Comparison of ENCODE assay signal across 8 cellular contexts in the genomic region with DNA sequence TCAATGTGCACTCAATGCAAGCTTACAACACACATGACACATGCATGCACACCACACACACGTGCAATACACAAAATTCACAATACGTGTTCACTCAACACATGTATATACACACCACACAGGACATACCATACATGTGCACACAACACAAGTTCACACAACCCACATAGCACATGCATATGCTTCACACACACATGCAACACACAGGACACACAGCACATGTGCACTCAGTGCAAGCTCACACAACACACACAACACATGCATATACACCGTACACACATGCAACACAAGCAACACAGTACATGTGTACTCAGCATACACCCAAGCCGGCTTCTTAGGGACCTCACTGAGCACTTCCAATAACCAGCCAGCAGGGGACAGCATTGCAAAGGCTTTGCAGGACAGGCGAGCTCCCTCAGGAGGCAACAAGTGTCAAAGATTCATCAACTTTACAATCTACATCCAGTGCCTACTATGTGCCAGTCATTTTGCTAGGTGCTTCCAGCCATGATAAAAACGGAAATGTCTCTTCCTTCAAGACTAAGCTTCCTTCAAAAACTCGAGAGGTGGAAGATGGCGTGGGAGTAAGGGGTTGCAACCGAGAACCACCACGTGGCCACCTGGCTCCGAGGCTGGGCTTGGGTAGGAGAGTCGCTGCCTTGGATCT.
DNase-seq lines count a peak whose midpoint lies in the region; ATAC-seq and TF ChIP-seq lines count a peak whose summit lies in the region.

No MANE protein-coding gene starts in this region.

- H3K4me1 ChIP-seq in osteoblast (ENCODE audit: insufficient read depth, low read length) (peaks cover 19% of the 10 kb centered on the region), thyroid gland (peaks cover 7 to 50% of the 10 kb centered on the region in 2 donors)

- DNase-seq in COLO829 (ENCODE audit: low spot score) (peak; percentile 72), HUDEP-2 (lab: John Stamatoyannopoulos, UW; ENCODE audit: unreplicated experiment in 76 of 76) (peak in 69 of 76 experiments; percentile 2 to 74 (median 43)), SHP77 (lab: John Stamatoyannopoulos, UW) (peak; percentile 63 to 64), foreskin melanocyte (peak; percentile 52), osteoblast (ENCODE audit: insufficient read length, low spot score, missing footprints) (peak; percentile 88), thyroid gland (peak; percentile 80 to 82)
- peak; percentile 73 for DNase-seq in activated T-helper 2 cell treated with anti-CD3 and anti-CD28 coated beads, Interferon-gamma antibody, Interleukin-2, Interleukin-4, amounts not matched to agents 10 μg/mL and 5 μg/mL and 100 μg/mL, durations not matched to agents 14 hours and 24 hours and 36 hours (ENCODE audit: low spot score)

- intact Hi-C loops in activated T-helper 2 cell treated with anti-CD3 and anti-CD28 coated beads, Interferon-gamma antibody, Interleukin-2, Interleukin-4, amounts not matched to agents 10 μg/mL and 5 μg/mL and 100 μg/mL, durations not matched to agents 14 hours and 24 hours and 36 hours (cut with micrococcal nuclease) = loop anchor here (1.0 to 2.0 kb wide), 4 partner anchors 29 to 387 kb away; no protein-coding TSS in a partner anchor
- intact Hi-C loops in thyroid gland (cut with DNase I) = no loop called here

- no peak overlapping the region for H3K4me2 ChIP-seq in osteoblast (ENCODE audit: insufficient read depth, low read length)

- H3K27ac ChIP-seq in osteoblast (ENCODE audit: low read depth, low read length) (no peak overlapping the region), thyroid gland (no peak overlapping the region)

- H3K27me3 ChIP-seq in osteoblast (ENCODE audit: insufficient read depth, low read length) = peaks cover 12% of the 10 kb centered on the region
- no peaks in the 10 kb centered on the region for H3K27me3 ChIP-seq in thyroid gland

- H3K9me3 ChIP-seq in osteoblast (ENCODE audit: low read depth, low read length) (no peaks in the 10 kb centered on the region), thyroid gland (no peaks in the 10 kb centered on the region)

- H3K4me3 Mint-ChIP-seq in activated T-helper 2 cell treated with anti-CD3 and anti-CD28 coated beads, Interferon-gamma antibody, Interleukin-2, Interleukin-4, amounts not matched to agents 10 μg/mL and 5 μg/mL and 100 μg/mL, durations not matched to agents 14 hours and 24 hours and 36 hours (ENCODE audit: low read depth) = no peak overlapping the region

- H3K9me3 Mint-ChIP-seq in activated T-helper 2 cell treated with anti-CD3 and anti-CD28 coated beads, Interferon-gamma antibody, Interleukin-2, Interleukin-4, amounts not matched to agents 10 μg/mL and 5 μg/mL and 100 μg/mL, durations not matched to agents 14 hours and 24 hours and 36 hours = no peaks in the 10 kb centered on the region

- ATAC-seq in GM19463 (IDR thresholded peaks at IDR 0.05; ENCODE audit: unreplicated experiment) = peak; percentile 75

- TF ChIP-seq POLR2A in thyroid gland (IDR thresholded peaks at IDR 0.05) = no peak

- TF ChIP-seq CTCF in osteoblast (IDR thresholded peaks at IDR 0.05; ENCODE audit: extremely low read depth, low read depth, low read length) = peak; percentile 100
- TF ChIP-seq CTCF in thyroid gland (IDR thresholded peaks at IDR 0.05) = peak; percentile 85 to 99 (median 98)

- H3K79me2 ChIP-seq in osteoblast (ENCODE audit: insufficient read depth, low read length) = no peaks in the 10 kb centered on the region

- H3K4me3 ChIP-seq in osteoblast (ENCODE audit: insufficient read depth, low read length) (no peak overlapping the region), thyroid gland (replicated peaks in 1 of 3) (no peak overlapping the region)

- 44 to 45% methylated on average over 12 of the region's 12 CpGs for WGBS in thyroid gland, 2 donors

- no peak overlapping the region for H2AFZ ChIP-seq in osteoblast (ENCODE audit: low read length)

- H3K36me3 ChIP-seq in osteoblast (ENCODE audit: insufficient read depth, low read length) (no peaks in the 10 kb centered on the region), thyroid gland (no peaks in the 10 kb centered on the region)

- H3K27ac Mint-ChIP-seq in activated T-helper 2 cell treated with anti-CD3 and anti-CD28 coated beads, Interferon-gamma antibody, Interleukin-2, Interleukin-4, amounts not matched to agents 10 μg/mL and 5 μg/mL and 100 μg/mL, durations not matched to agents 14 hours and 24 hours and 36 hours = no peak overlapping the region

- peaks cover 26% of the 10 kb centered on the region for H3K4me1 Mint-ChIP-seq in activated T-helper 2 cell treated with anti-CD3 and anti-CD28 coated beads, Interferon-gamma antibody, Interleukin-2, Interleukin-4, amounts not matched to agents 10 μg/mL and 5 μg/mL and 100 μg/mL, durations not matched to agents 14 hours and 24 hours and 36 hours (ENCODE audit: low read depth)

- H4K20me1 ChIP-seq in osteoblast (ENCODE audit: insufficient read depth, low read length) = no peaks in the 10 kb centered on the region

- peaks cover 27% of the 10 kb centered on the region for H3K27me3 Mint-ChIP-seq in activated T-helper 2 cell treated with anti-CD3 and anti-CD28 coated beads, Interferon-gamma antibody, Interleukin-2, Interleukin-4, amounts not matched to agents 10 μg/mL and 5 μg/mL and 100 μg/mL, durations not matched to agents 14 hours and 24 hours and 36 hours (ENCODE audit: low read depth)

- no peaks in the 10 kb centered on the region for H3K36me3 Mint-ChIP-seq in activated T-helper 2 cell treated with anti-CD3 and anti-CD28 coated beads, Interferon-gamma antibody, Interleukin-2, Interleukin-4, amounts not matched to agents 10 μg/mL and 5 μg/mL and 100 μg/mL, durations not matched to agents 14 hours and 24 hours and 36 hours (ENCODE audit: low read depth)
